In genomic region chr13:37382156-37382555, GRCh38 we compare ENCODE assay signal across 24 cellular contexts.
"Had no signal": no experiment of that assay in that cellular context is flagged by ENCODE, and none has a peak within 500 bp of the region (broad histone marks: within the 10 kb centered on the region; RNA-seq: fewer than 3 reads in every experiment).

No MANE protein-coding gene starts in this region.

- ATAC-seq: activated T-cell treated with anti-CD3 and anti-CD28 coated beads, Interleukin-2, amount 50 U/mL, for 72 hours; left lobe of liver; naive thymus-derived CD8-positive, alpha-beta T cell; psoas muscle; stimulated activated naive CD8-positive, alpha-beta T cell treated with anti-CD3 and anti-CD28 coated beads, Interleukin-15, amount 100 ng/mL, for 72 hours; T-helper 17 cell had no signal

- H3K9ac ChIP-seq: neural progenitor cell had no signal

- H3K27ac ChIP-seq: hepatocyte, neural progenitor cell, psoas muscle, right atrium auricular region, tibial artery had no signal

- H3K4me3 ChIP-seq: hepatocyte, lung, neural progenitor cell, psoas muscle, right atrium auricular region, tibial artery had no signal

- DNase-seq: activated B cell treated with CpG ODN at 0.5 μM for 24 hours; activated CD4-positive, alpha-beta memory T cell treated with anti-CD3 and anti-CD28 coated beads, Interleukin-2, amount 10 ng/mL, durations not matched to agents 7 days and 5 days; activated CD4-positive, alpha-beta T cell treated with anti-CD3 and anti-CD28 coated beads for 48 hours; activated effector memory CD4-positive, alpha-beta T cell treated with Interleukin-2 at 50 U/mL for 16 hours; activated naive CD4-positive, alpha-beta T cell treated with anti-CD3 and anti-CD28 coated beads for 36 hours; activated naive CD8-positive, alpha-beta T cell treated with anti-CD3 and anti-CD28 coated beads, Interleukin-2, amount 10 ng/mL, durations not matched to agents 7 days and 5 days; activated T-cell treated with anti-CD3 and anti-CD28 coated beads, Interleukin-2, amount 50 U/mL, for 72 hours; amygdala; caudate nucleus; effector memory CD4-positive, alpha-beta T cell; foreskin melanocyte; glutamatergic neuron; immature natural killer cell; naive thymus-derived CD8-positive, alpha-beta T cell; psoas muscle; stimulated activated CD4-positive, alpha-beta T cell treated with anti-CD3 and anti-CD28 coated beads, Interleukin-1b, Interleukin-23, amount 100 ng/mL, for 48 hours; stimulated activated naive CD8-positive, alpha-beta T cell treated with anti-CD3 and anti-CD28 coated beads, Interleukin-15, amount 100 ng/mL, for 72 hours; T-helper 17 cell; tibial artery had no signal

- H3K4me2 ChIP-seq: hepatocyte, neural progenitor cell had no signal

- H3K27me3 ChIP-seq: hepatocyte, neural progenitor cell, right atrium auricular region, tibial artery had no signal

- H3K4me1 ChIP-seq: psoas muscle, right atrium auricular region had no signal

- H3K36me3 ChIP-seq: neural progenitor cell, right atrium auricular region, tibial artery had no signal

- H3K9me3 ChIP-seq: psoas muscle, right atrium auricular region, tibial artery had no signal
